In the genomic region with DNA sequence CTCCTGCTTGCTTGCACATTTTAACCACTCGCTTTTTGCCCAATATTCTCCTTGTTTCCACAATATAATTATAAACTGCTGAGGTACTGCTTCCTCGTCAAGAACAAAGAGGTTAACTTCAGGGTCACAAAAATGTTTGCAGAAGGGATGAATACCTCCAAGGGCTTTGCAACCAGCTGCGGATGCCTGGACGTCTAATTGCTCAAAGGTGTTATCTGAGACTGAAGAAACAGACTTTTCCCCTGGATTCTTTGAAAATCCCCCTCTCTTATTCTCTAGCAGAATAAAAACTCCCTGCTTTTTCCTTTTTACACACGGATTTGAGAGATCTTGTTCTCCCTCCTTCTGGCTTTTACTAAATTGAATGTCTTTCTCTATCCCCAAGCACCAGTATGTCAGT, we compare ENCODE assay signal across 8 cellular contexts. TPM values are rescaled to one million over a fixed set of nuclear protein-coding genes. Genes with fewer than 3 reads are reported as not detected.
DNase-seq lines count a peak whose midpoint lies in the region; ATAC-seq and TF ChIP-seq lines count a peak whose summit lies in the region.

No MANE protein-coding gene starts in this region.

- TF ChIP-seq CTCF in cardiac muscle cell (IDR thresholded peaks at IDR 0.05; ENCODE audit: low read depth, low read length) = no peak
- no peak for TF ChIP-seq CTCF in breast epithelium (IDR thresholded peaks at IDR 0.05)
- TF ChIP-seq CTCF in mesothelial cell of epicardium (IDR thresholded peaks at IDR 0.05; ENCODE audit: unreplicated experiment) = no peak
- TF ChIP-seq CTCF in omental fat pad (IDR thresholded peaks at IDR 0.05) = no peak

- no peaks in the 10 kb centered on the region for H3K9me3 Mint-ChIP-seq in mesothelial cell of epicardium

- 28% methylated on average over 5 of the region's 5 CpGs for WGBS in urinary bladder

- no peaks in the 10 kb centered on the region for H3K27me3 Mint-ChIP-seq in mesothelial cell of epicardium (ENCODE audit: low read depth)

- peak overlapping the region; percentile 94 for H3K4me3 Mint-ChIP-seq in mesothelial cell of epicardium

- H3K36me3 ChIP-seq in cardiac muscle cell = no peaks in the 10 kb centered on the region
- no peaks in the 10 kb centered on the region for H3K36me3 ChIP-seq in breast epithelium
- H3K36me3 ChIP-seq in urinary bladder (ENCODE audit: insufficient read depth) = no peaks in the 10 kb centered on the region

- peak in 1 of 2 donors; percentile 3 for DNase-seq in cardiac muscle cell (ENCODE audit: low read depth in 1 of 2, low spot score in 1 of 2)
- no peak for DNase-seq in left ventricle myocardium superior
- no peak for DNase-seq in breast epithelium (ENCODE audit: low spot score in 2 of 2)
- DNase-seq in mesothelial cell of epicardium (ENCODE audit: low spot score in 2 of 2, unreplicated experiment in 2 of 2) = no peak
- no peak for DNase-seq in stimulated activated CD4-positive, alpha-beta T cell treated with anti-CD3 and anti-CD28 coated beads, Interleukin-4, amount 100 ng/mL, for 4 hours
- DNase-seq in omental fat pad (ENCODE audit: low spot score) = no peak

- peak overlapping the region; percentile 42 for H3K4me3 ChIP-seq in cardiac muscle cell
- peak overlapping the region; percentile 55 to 87 (median 77) for H3K4me3 ChIP-seq in breast epithelium
- H3K4me3 ChIP-seq in urinary bladder (ENCODE audit: low read depth, low read length) = peak overlapping the region; percentile 69

- peak overlapping the region; percentile 91 for H3K27ac ChIP-seq in cardiac muscle cell
- peak overlapping the region; percentile 94 to 97 for H3K27ac ChIP-seq in breast epithelium
- peak overlapping the region; percentile 94 for H3K27ac ChIP-seq in urinary bladder (ENCODE audit: low read depth)

- H3K27me3 ChIP-seq in cardiac muscle cell = peaks cover 32% of the 10 kb centered on the region
- H3K27me3 ChIP-seq in breast epithelium = no peaks in the 10 kb centered on the region

- peaks cover 71% of the 10 kb centered on the region for H3K4me1 Mint-ChIP-seq in mesothelial cell of epicardium

- ATAC-seq in left ventricle myocardium superior = no peak
- ATAC-seq in omental fat pad (ENCODE audit: low FRiP score) = no peak
- ATAC-seq in HG02623 (IDR thresholded peaks at IDR 0.05; ENCODE audit: unreplicated experiment) = no peak

- H3K9me3 ChIP-seq in cardiac muscle cell (ENCODE audit: low read depth) = no peaks in the 10 kb centered on the region
- H3K9me3 ChIP-seq in breast epithelium = no peaks in the 10 kb centered on the region

- H3K27ac Mint-ChIP-seq in mesothelial cell of epicardium = peak overlapping the region; percentile 97

- H3K36me3 Mint-ChIP-seq in mesothelial cell of epicardium = no peaks in the 10 kb centered on the region

- intact Hi-C loops in left ventricle myocardium superior (cut with micrococcal nuclease) = no loop called here
- intact Hi-C loops in breast epithelium (cut with DNase I; ENCODE audit: low total_unique reads) = no loop called here

- TF ChIP-seq POLR2A in breast epithelium (IDR thresholded peaks at IDR 0.05) = no peak

- H3K4me1 ChIP-seq in cardiac muscle cell (ENCODE audit: low read depth) (peaks cover 17% of the 10 kb centered on the region), breast epithelium (no peaks in the 10 kb centered on the region), urinary bladder (ENCODE audit: insufficient read depth) (no peaks in the 10 kb centered on the region)

RNA-seq across cellular contexts. Expression of gene SMPDL3A, which starts 0.4 kb away (rescaled TPM):
- total RNA-seq in cardiac muscle cell = 1.4 and 4.5 TPM in 2 replicates
- polyA plus RNA-seq in cardiac muscle cell = 4.5 and 6.1 TPM in 2 replicates
- total RNA-seq in left ventricle myocardium superior = 4.4 TPM
- total RNA-seq in breast epithelium = 10 to 100 TPM in 2 of 3 donors, 1 to 10 TPM in 1; 9.1 to 26.5 (median 17.0) TPM
- total RNA-seq in mesothelial cell of epicardium = 55.2 to 58.9 TPM (median 57.3 TPM) in 3 replicates
- 25.9 TPM for total RNA-seq in urinary bladder
- polyA plus RNA-seq in urinary bladder = 13.7 TPM
- total RNA-seq in omental fat pad = 10 to 100 TPM in 3 of 4 donors, 1 to 10 TPM in 1; 5.8 to 19.1 (median 15.1) TPM

RNA-seq across cellular contexts. Expression of gene FABP7, which starts 9.1 kb away (rescaled TPM):
- total RNA-seq in cardiac muscle cell (2.2 and 3.4 TPM in 2 replicates), left ventricle myocardium superior (not detected), breast epithelium (1 to 10 TPM in 2 of 3 donors, not detected in 1; 2.6 to 3.6 TPM), mesothelial cell of epicardium (2.9 to 4.0 TPM (median 3.9 TPM) in 3 replicates), urinary bladder (0.63 TPM), omental fat pad (not detected)
- polyA plus RNA-seq in cardiac muscle cell (1.8 and 6.4 TPM in 2 replicates), urinary bladder (not detected)
